25 cellular contexts compared by ENCODE assay signal in the genomic region with DNA sequence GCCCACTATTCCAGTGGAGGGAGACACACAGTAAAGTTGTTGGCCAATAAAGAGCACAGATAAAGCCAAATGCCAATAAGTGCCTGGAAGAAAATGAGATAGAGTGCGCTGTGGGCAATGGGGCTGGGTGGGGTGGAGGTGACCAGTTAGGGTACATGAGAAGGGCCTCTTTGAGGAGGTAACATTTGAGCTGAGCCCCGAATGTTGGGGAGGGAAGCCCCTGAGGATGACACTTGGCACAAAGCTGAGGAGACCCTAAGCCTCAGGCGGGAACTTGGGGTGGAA. TPM values are rescaled to one million over a fixed set of nuclear protein-coding genes. Genes with fewer than 3 reads are reported as not detected.
DNase-seq lines count a peak whose midpoint lies in the region; ATAC-seq and TF ChIP-seq lines count a peak whose summit lies in the region.
"Had no signal": no experiment of that assay in that cellular context is flagged by ENCODE, and none has a peak within 500 bp of the region (broad histone marks: within the 10 kb centered on the region; RNA-seq: fewer than 3 reads in every experiment).

No MANE protein-coding gene starts in this region.

- H3K9me3 ChIP-seq in lung (ENCODE audit: control insufficient read depth in 2 of 2, insufficient read depth in 1 of 2, low read length in 1 of 2) (no peaks in the 10 kb centered on the region), upper lobe of left lung (no peaks in the 10 kb centered on the region)
- H3K9me3 ChIP-seq: prostate gland had no signal

- WGBS in lung, 2 donors, result 90 to 95% methylated on average over 3 of the region's 3 CpGs
- 84 to 90% methylated on average over 3 of the region's 3 CpGs for WGBS in upper lobe of left lung, 2 donors

- CTCF ChIA-PET in RWPE1 (lab: Yijun Ruan, JAX), result interaction anchor here (1.2 to 7.6 kb wide), 3 partner anchors 17 to 134 kb away, joined by 3 to 143 read pairs (median 4); a partner anchor contains a TSS

- H3K4me1 ChIP-seq in lung (ENCODE audit: control insufficient read depth in 2 of 2, insufficient read depth in 2 of 2, low read length in 2 of 2) (no peaks in the 10 kb centered on the region), upper lobe of left lung (peaks cover 3 to 30% (median 20%) of the 10 kb centered on the region in 4 donors)
- H3K4me1 ChIP-seq: prostate gland had no signal

- no peaks in the 10 kb centered on the region for H3K36me3 ChIP-seq in lung (ENCODE audit: control insufficient read depth in 2 of 2, insufficient read depth in 2 of 2, low read length in 2 of 2)
- H3K36me3 ChIP-seq in upper lobe of left lung, result no peaks in the 10 kb centered on the region
- H3K36me3 ChIP-seq: prostate gland had no signal

- H3K27me3 ChIP-seq in lung (ENCODE audit: control insufficient read depth, insufficient read depth), result no peaks in the 10 kb centered on the region
- no peaks in the 10 kb centered on the region for H3K27me3 ChIP-seq in upper lobe of left lung

- no peak for TF ChIP-seq EP300 in upper lobe of left lung (IDR thresholded peaks at IDR 0.05)

- TF ChIP-seq CTCF in RWPE1 (conservative IDR thresholded peaks at IDR 0.05; ENCODE audit: low read depth) (no peak), coronary artery (IDR thresholded peaks at IDR 0.05) (no peak), lung (IDR thresholded peaks at IDR 0.05; ENCODE audit: control extremely low read depth, extremely low read depth) (no peak), upper lobe of left lung (IDR thresholded peaks at IDR 0.05) (no peak)

- intact Hi-C loops in left colon (cut with DNase I, micrococcal nuclease), result loop anchor here in 1 of 2 donors (10.0 kb wide), 1 partner anchor 136 kb away; no protein-coding TSS in a partner anchor

- TF ChIP-seq POLR2A in upper lobe of left lung (IDR thresholded peaks at IDR 0.05), result no peak

- no peak for ATAC-seq in lung (ENCODE audit: insufficient read depth, low FRiP score)
- no peak for ATAC-seq in upper lobe of left lung (ENCODE audit: low FRiP score in 2 of 2)
- no peak for ATAC-seq in left colon
- ATAC-seq: activated T-helper 17 cell treated with anti-CD3 and anti-CD28 coated beads, Interleukin-2, amount 50 U/mL, for 72 hours; left ventricle myocardium superior; Right ventricle myocardium inferior had no signal

- H3K4me3 ChIP-seq in coronary artery, result peak overlapping the region; percentile 45
- no peak overlapping the region for H3K4me3 ChIP-seq in lung
- H3K4me3 ChIP-seq in upper lobe of left lung, result peak overlapping the region in 3 of 4 donors; percentile 23 to 45 (median 36)
- H3K4me3 ChIP-seq: prostate gland had no signal

- H3K27ac ChIP-seq in RWPE1, result peak overlapping the region; percentile 95
- peak overlapping the region in 1 of 2 donors; percentile 34 for H3K27ac ChIP-seq in coronary artery
- peak overlapping the region in 1 of 2 donors; percentile 76 for H3K27ac ChIP-seq in lung (ENCODE audit: low read depth in 1 of 2, low read length in 1 of 2)
- H3K27ac ChIP-seq in upper lobe of left lung, result peak overlapping the region; percentile 78 to 84 (median 80)
- H3K27ac ChIP-seq: prostate gland had no signal

- DNase-seq in RWPE1 (ENCODE audit: low spot score) (no peak), coronary artery (ENCODE audit: low spot score) (peak; percentile 54), lung (ENCODE audit: low spot score) (peak; percentile 26), upper lobe of left lung (no peak), NCI-H446 (lab: John Stamatoyannopoulos, UW) (no peak), left colon (no peak)
- no peak for DNase-seq in stimulated activated CD8-positive, alpha-beta memory T cell treated with anti-CD3 and anti-CD28 coated beads, Interleukin-4, amount 100 ng/mL, for 48 hours
- DNase-seq: activated B cell treated with CpG ODN at 0.5 μM for 24 hours; activated CD4-positive, alpha-beta T cell treated with anti-CD3 and anti-CD28 coated beads, Interleukin-2, amount 50 U/mL, for 4 hours; activated CD8-positive, alpha-beta memory T cell treated with anti-CD3 and anti-CD28 coated beads, Interleukin-2, amount 50 U/mL, for 4 hours; aorta; CD4-positive, CD25-positive, alpha-beta regulatory T cell; central memory CD4-positive, alpha-beta T cell; EL; foreskin melanocyte; left ventricle myocardium superior; NCI-H1105; NCI-H2029 treated with DMSO at 0.1 percent for 48 hours; T-helper 9 cell had no signal

- POLR2A ChIA-PET in RWPE1 (lab: Yijun Ruan, JAX; ENCODE audit: low non-redundant PET), result no interaction called here

RNA-seq across cellular contexts. Expression of a gene that starts 1.0 kb away (rescaled TPM):
- total RNA-seq in lung (100 to 1,000 TPM; 394 to 769 TPM), upper lobe of left lung (1,000 to 10,000 TPM in 1 of 6 donors, 100 to 1,000 TPM in 5; 133 to 1,125 (median 606) TPM), left colon (10 to 100 TPM in 1 of 2 donors, 1 to 10 TPM in 1; 9.2 to 21.0 TPM)
- polyA plus RNA-seq in lung, result over 10,000 TPM in 1 of 2 donors, 100 to 1,000 TPM in 1; 550 to 16,342 TPM
- total RNA-seq: CD4-positive, CD25-positive, alpha-beta regulatory T cell; neural crest cell had no signal

RNA-seq across cellular contexts. Expression of a gene that starts 10.0 kb away (rescaled TPM):
- total RNA-seq in lung, result 1 to 10 TPM; 1.0 to 3.1 TPM
- polyA plus RNA-seq in lung, result 1 to 10 TPM in 1 of 2 donors, under 1 TPM in 1; 0.18 to 1.0 TPM
- not detected for total RNA-seq in upper lobe of left lung
- total RNA-seq in left colon, result not detected
- total RNA-seq: activated B cell treated with CpG ODN at 0.5 μM for 24 hours, aorta, left ventricle myocardium superior, mucosa of gallbladder, neural crest cell, prostate gland, Right ventricle myocardium inferior, subcutaneous adipose tissue had no signal
- polyA plus RNA-seq: aorta had no signal

RNA-seq across cellular contexts. Expression of a gene that starts 16.8 kb away (rescaled TPM):
- total RNA-seq in lung, result 10 to 100 TPM; 14.9 to 31.7 TPM
- polyA plus RNA-seq in lung, result 1,000 to 10,000 TPM in 1 of 2 donors, 10 to 100 TPM in 1; 43.9 to 1,191 TPM
- 10 to 100 TPM in 5 of 6 donors, 1 to 10 TPM in 1; 5.2 to 75.7 (median 32.1) TPM for total RNA-seq in upper lobe of left lung
- total RNA-seq in left colon, result under 1 TPM in 1 of 2 donors, not detected in 1; 0.85 TPM
- total RNA-seq: activated B cell treated with CpG ODN at 0.5 μM for 24 hours; activated T-helper 17 cell treated with anti-CD3 and anti-CD28 coated beads, Interleukin-2, amount 50 U/mL, for 72 hours; CD4-positive, CD25-positive, alpha-beta regulatory T cell; neural crest cell; prostate gland had no signal

RNA-seq across cellular contexts. Expression of a gene that starts 32.2 kb away (rescaled TPM):
- total RNA-seq in lung, result 100 to 1,000 TPM in 1 of 2 donors, 10 to 100 TPM in 1; 69.8 to 556 TPM
- polyA plus RNA-seq in lung, result 1,000 to 10,000 TPM in 1 of 2 donors, 100 to 1,000 TPM in 1; 623 to 6,695 TPM
- 100 to 1,000 TPM in 4 of 6 donors, 10 to 100 TPM in 2; 49.2 to 842 (median 194) TPM for total RNA-seq in upper lobe of left lung
- total RNA-seq in left colon, result 1 to 10 TPM; 1.2 to 6.7 TPM
- total RNA-seq: activated B cell treated with CpG ODN at 0.5 μM for 24 hours; activated T-helper 17 cell treated with anti-CD3 and anti-CD28 coated beads, Interleukin-2, amount 50 U/mL, for 72 hours; CD4-positive, CD25-positive, alpha-beta regulatory T cell; neural crest cell had no signal

RNA-seq across cellular contexts. Expression of a gene that starts 45.9 kb away (rescaled TPM):
- total RNA-seq in lung, result not detected
- polyA plus RNA-seq in lung, result not detected
- not detected for total RNA-seq in upper lobe of left lung
- total RNA-seq in left colon, result not detected
- total RNA-seq: activated B cell treated with CpG ODN at 0.5 μM for 24 hours; activated T-helper 17 cell treated with anti-CD3 and anti-CD28 coated beads, Interleukin-2, amount 50 U/mL, for 72 hours; aorta; CD4-positive, CD25-positive, alpha-beta regulatory T cell; left ventricle myocardium superior; mucosa of gallbladder; neural crest cell; prostate gland; Right ventricle myocardium inferior; subcutaneous adipose tissue had no signal
- polyA plus RNA-seq: aorta; CD4-positive, CD25-positive, alpha-beta regulatory T cell had no signal

Comparison
In these comparisons a context has a peak if more than half of its experiments do, and no peak if none do; other contexts are left out.
1. DNase-seq: peak in coronary artery (single experiment) and lung (single experiment); none in RWPE1 (single experiment), upper lobe of left lung (0 of 2), NCI-H446 (0 of 2), stimulated activated CD8-positive, alpha-beta memory T cell treated with anti-CD3 and anti-CD28 coated beads, Interleukin-4, amount 100 ng/mL, for 48 hours (single experiment) and left colon (0 of 2).
2. RNA of a gene that starts 1.0 kb away (total RNA-seq): 394 to 769 TPM in lung and 133 to 1,125 TPM in upper lobe of left lung; 9.2 to 21.0 TPM in left colon; every median in the first group is over 4 times any median in the second.